Comparison of ENCODE assay signal across 9 cellular contexts in genomic region chr9:137242329-137243204, GRCh38. TPM values are rescaled to one million over a fixed set of nuclear protein-coding genes. Genes with fewer than 3 reads are reported as not detected.
DNase-seq lines count a peak whose midpoint lies in the region; ATAC-seq, FAIRE-seq and TF ChIP-seq lines count a peak whose summit lies in the region.
"Had no signal": no experiment of that assay in that cellular context is flagged by ENCODE, and none has a peak within 500 bp of the region (broad histone marks: within the 10 kb centered on the region; RNA-seq: fewer than 3 reads in every experiment).

No MANE protein-coding gene starts in this region.

- DNase-seq in SK-N-SH: no peak
- DNase-seq in activated naive CD8-positive, alpha-beta T cell treated with anti-CD3 and anti-CD28 coated beads, Interleukin-2, amount 10 ng/mL, durations not matched to agents 7 days and 5 days: no peak
- no peak for DNase-seq in kidney
- DNase-seq in superior temporal gyrus (ENCODE audit: extremely low spot score): peak; percentile 10
- DNase-seq in NCI-H446 treated with DMSO at 0.1 percent for 48 hours (lab: John Stamatoyannopoulos, UW): no peak
- no peak for DNase-seq in sciatic nerve (ENCODE audit: low spot score)

- no peaks in the 10 kb centered on the region for H3K9me3 Mint-ChIP-seq in activated naive CD8-positive, alpha-beta T cell treated with anti-CD3 and anti-CD28 coated beads, Interleukin-2, amount 10 ng/mL, durations not matched to agents 7 days and 5 days

- H3K36me3 Mint-ChIP-seq in activated naive CD8-positive, alpha-beta T cell treated with anti-CD3 and anti-CD28 coated beads, Interleukin-2, amount 10 ng/mL, durations not matched to agents 7 days and 5 days: peaks cover 20% of the 10 kb centered on the region

- TF ChIP-seq EP300 in SK-N-SH (IDR thresholded peaks at IDR 0.05; ENCODE audit: borderline replicate concordance in 1 of 2, low read depth in 1 of 2, low read length in 1 of 2): no peak

- H3K4me1 ChIP-seq in SK-N-SH (ENCODE audit: control insufficient read depth in 1 of 2, insufficient read depth in 2 of 2, low read depth in 1 of 2, low read length in 1 of 2): peaks cover 17 to 28% of the 10 kb centered on the region in 2 experiments; a peak in 2 of 4 replicates
- peaks cover 11 to 16% of the 10 kb centered on the region in 2 donors for H3K4me1 ChIP-seq in kidney (ENCODE audit: control insufficient read depth in 1 of 2, insufficient read depth in 1 of 2, low read depth in 1 of 2, low read length in 2 of 2)

- H3K4me2 ChIP-seq in SK-N-SH: peak overlapping the region; percentile 98

- H3K9ac ChIP-seq in SK-N-SH (peak overlapping the region; percentile 88), kidney (ENCODE audit: low read length in 2 of 2) (peak overlapping the region; percentile 71 to 77)

- peaks cover 29% of the 10 kb centered on the region for H4K20me1 ChIP-seq in SK-N-SH (ENCODE audit: insufficient read depth)

- H3K4me3 Mint-ChIP-seq in activated naive CD8-positive, alpha-beta T cell treated with anti-CD3 and anti-CD28 coated beads, Interleukin-2, amount 10 ng/mL, durations not matched to agents 7 days and 5 days: peak overlapping the region; percentile 86

- no peaks in the 10 kb centered on the region for H3K27me3 Mint-ChIP-seq in activated naive CD8-positive, alpha-beta T cell treated with anti-CD3 and anti-CD28 coated beads, Interleukin-2, amount 10 ng/mL, durations not matched to agents 7 days and 5 days

- H3K9me3 ChIP-seq in SK-N-SH: no peaks in the 10 kb centered on the region
- no peaks in the 10 kb centered on the region for H3K9me3 ChIP-seq in kidney (ENCODE audit: control insufficient read depth in 1 of 2, low read length in 2 of 2)

- peaks cover 50% of the 10 kb centered on the region for H3K79me2 ChIP-seq in SK-N-SH (ENCODE audit: insufficient read depth)

- no peak for FAIRE-seq in kidney (lab: Jason Lieb, UNC)
- FAIRE-seq: A204.1 had no signal

- H3K27ac ChIP-seq in SK-N-SH (ENCODE audit: low read depth in 2 of 2, low read length in 1 of 2) (peak overlapping the region in 1 of 2 experiments; percentile 59; a peak in 1 of 4 replicates), kidney (ENCODE audit: low read depth in 2 of 2, low read length in 2 of 2) (peak overlapping the region; percentile 78 to 83)

- H3K4me1 Mint-ChIP-seq in activated naive CD8-positive, alpha-beta T cell treated with anti-CD3 and anti-CD28 coated beads, Interleukin-2, amount 10 ng/mL, durations not matched to agents 7 days and 5 days: peaks cover 24% of the 10 kb centered on the region

- H2AFZ ChIP-seq in SK-N-SH (ENCODE audit: low read depth): no peak overlapping the region

- no peak for TF ChIP-seq RAD21 in SK-N-SH (IDR thresholded peaks at IDR 0.05; ENCODE audit: low read length)

- TF ChIP-seq CTCF in SK-N-SH (IDR thresholded peaks at IDR 0.05) (no peak), kidney (IDR thresholded peaks at IDR 0.05; ENCODE audit: borderline replicate concordance, extremely low read depth, insufficient read depth) (no peak)

- peaks cover 13 to 20% of the 10 kb centered on the region in 2 experiments for H3K36me3 ChIP-seq in SK-N-SH (replicated peaks in 1 of 2; ENCODE audit: control insufficient read depth in 1 of 2, insufficient read depth in 2 of 2, low read length in 1 of 2)
- peaks cover 6 to 13% of the 10 kb centered on the region in 2 donors for H3K36me3 ChIP-seq in kidney (ENCODE audit: control insufficient read depth in 1 of 2, insufficient read depth in 2 of 2, low read length in 2 of 2)

- intact Hi-C loops in kidney (cut with DNase I): no loop called here
- intact Hi-C loops in sciatic nerve (cut with DNase I): no loop called here

- 73% methylated on average over 15 of the region's 35 CpGs for WGBS in SK-N-SH (ENCODE audit: low lambda C conversion rate)

- H3K27me3 ChIP-seq in SK-N-SH (ENCODE audit: insufficient read depth): no peaks in the 10 kb centered on the region

- ATAC-seq in SK-N-SH treated with all-trans-retinoic acid at 6 μM for 48 hours (no peak), HG03039 (IDR thresholded peaks at IDR 0.05; ENCODE audit: unreplicated experiment) (no peak), sciatic nerve (no peak)
- ATAC-seq in activated naive CD8-positive, alpha-beta T cell treated with anti-CD3 and anti-CD28 coated beads, Interleukin-2, amount 10 ng/mL, durations not matched to agents 7 days and 5 days (ENCODE audit: low read depth): no peak

- peaks cover 16% of the 10 kb centered on the region for H3F3A ChIP-seq in SK-N-SH (replicated peaks; ENCODE audit: insufficient read depth)

- H3K9me2 ChIP-seq in SK-N-SH: no peaks in the 10 kb centered on the region

- POLR2A ChIA-PET in SK-N-SH (lab: Yijun Ruan, JAX): interaction anchor here (0.8 to 6.4 kb wide), 3 partner anchors 13 to 44 kb away, joined by 3 to 83 read pairs (median 3); partner anchors contain the start of gene NELFB
- POLR2A ChIA-PET in activated naive CD8-positive, alpha-beta T cell treated with anti-CD3 and anti-CD28 coated beads, Interleukin-2, amount 10 ng/mL, durations not matched to agents 7 days and 5 days (lab: Charles Lee): interaction anchor here (0.7 to 6.7 kb wide), 9 partner anchors 10 to 172 kb away, joined by 3 to 171 read pairs (median 4); partner anchors contain the start of genes NELFB, RNF208, SAPCD2 and STPG3

- H3K4me3 ChIP-seq in SK-N-SH (ENCODE audit: low read depth in 2 of 2, low read length in 1 of 2) (peak overlapping the region; percentile 84 to 87), kidney (ENCODE audit: low read length in 2 of 2) (peak overlapping the region; percentile 70 to 76)

- H3K27ac Mint-ChIP-seq in activated naive CD8-positive, alpha-beta T cell treated with anti-CD3 and anti-CD28 coated beads, Interleukin-2, amount 10 ng/mL, durations not matched to agents 7 days and 5 days: peak overlapping the region; percentile 80

- CTCF ChIA-PET in SK-N-SH (lab: Yijun Ruan, JAX): interaction anchor here (1.1 to 2.0 kb wide), 4 partner anchors 12 to 213 kb away, joined by 3 to 10 read pairs (median 3); partner anchors contain the start of genes ANAPC2, NELFB and SSNA1

TF ChIP-seq in SK-N-SH, 30 proteins besides CTCF, POLR2A, EP300 and RAD21:
- TF ChIP-seq POLR2AphosphoS5 (IDR thresholded peaks at IDR 0.05; ENCODE audit: low read depth, low read length) (0 out of 2 replicates have a peak, but pooled peaks have one; percentile 6), FOSL2 (IDR thresholded peaks at IDR 0.05; ENCODE audit: borderline replicate concordance, low read depth) (no peak)

TF ChIP-seq in SK-N-SH treated with all-trans-retinoic acid at 6 μM for 48 hours, 23 proteins besides CTCF, POLR2A, EP300 and RAD21 (continues in another document):
- TF ChIP-seq ZNF565 (CRISPR knock-in tag; conservative IDR thresholded peaks at IDR 0.05; ENCODE audit: low read depth) (no peak), ESRRG (CRISPR knock-in tag; IDR thresholded peaks at IDR 0.05) (no peak)

RNA-seq across cellular contexts. Expression of gene TUBB4B, which starts 1.5 kb away (rescaled TPM):
- 415 and 508 TPM in 2 replicates for polyA plus RNA-seq in SK-N-SH (2012; rRNA removed)
- polyA plus RNA-seq in SK-N-SH (2012; cell fraction: cytosol; rRNA removed): 249 and 391 TPM in 2 replicates
- 385 and 387 TPM in 2 replicates for polyA plus RNA-seq in SK-N-SH (2012; cell fraction: nucleus; rRNA removed)
- 100 to 1,000 TPM; 241 to 249 TPM for total RNA-seq in activated naive CD8-positive, alpha-beta T cell treated with anti-CD3 and anti-CD28 coated beads, Interleukin-2, amount 10 ng/mL, durations not matched to agents 7 days and 5 days
- total RNA-seq in kidney: 258 TPM
- polyA plus RNA-seq in kidney (ENCODE audit: insufficient read depth, low read depth, low replicate concordance): 394 TPM
- total RNA-seq in sciatic nerve: 108 TPM

RNA-seq across cellular contexts. Expression of gene STPG3, which starts 8.5 kb away (rescaled TPM):
- not detected in 2 replicates for polyA plus RNA-seq in SK-N-SH (2012; rRNA removed)
- polyA plus RNA-seq in SK-N-SH (2012; cell fraction: cytosol; rRNA removed): not detected in 2 replicates
- polyA plus RNA-seq in SK-N-SH (2012; cell fraction: nucleus; rRNA removed): not detected in 2 replicates
- not detected for total RNA-seq in activated naive CD8-positive, alpha-beta T cell treated with anti-CD3 and anti-CD28 coated beads, Interleukin-2, amount 10 ng/mL, durations not matched to agents 7 days and 5 days
- 0.38 TPM for total RNA-seq in kidney
- not detected for polyA plus RNA-seq in kidney (ENCODE audit: insufficient read depth, low read depth, low replicate concordance)
- total RNA-seq in sciatic nerve: not detected

RNA-seq across cellular contexts. Expression of gene SLC34A3, which starts 11.9 kb away (rescaled TPM):
- 0.06 TPM in 1 of 2 replicates, not detected in the other for polyA plus RNA-seq in SK-N-SH (2012; rRNA removed)
- polyA plus RNA-seq in SK-N-SH (2012; cell fraction: cytosol; rRNA removed): 0.01 TPM in 2 replicates
- polyA plus RNA-seq in SK-N-SH (2012; cell fraction: nucleus; rRNA removed): 0.07 and 0.18 TPM in 2 replicates
- not detected for total RNA-seq in activated naive CD8-positive, alpha-beta T cell treated with anti-CD3 and anti-CD28 coated beads, Interleukin-2, amount 10 ng/mL, durations not matched to agents 7 days and 5 days
- total RNA-seq in kidney: 0.13 TPM
- 36.0 TPM for polyA plus RNA-seq in kidney (ENCODE audit: insufficient read depth, low read depth, low replicate concordance)
- not detected for total RNA-seq in sciatic nerve

RNA-seq across cellular contexts. Expression of gene NELFB, which starts 12.6 kb away (rescaled TPM):
- polyA plus RNA-seq in SK-N-SH (2012; rRNA removed): 52.6 and 62.7 TPM in 2 replicates
- polyA plus RNA-seq in SK-N-SH (2012; cell fraction: cytosol; rRNA removed): 25.6 and 50.6 TPM in 2 replicates
- polyA plus RNA-seq in SK-N-SH (2012; cell fraction: nucleus; rRNA removed): 57.4 and 62.4 TPM in 2 replicates
- total RNA-seq in activated naive CD8-positive, alpha-beta T cell treated with anti-CD3 and anti-CD28 coated beads, Interleukin-2, amount 10 ng/mL, durations not matched to agents 7 days and 5 days: 10 to 100 TPM; 58.7 to 63.1 TPM
- total RNA-seq in kidney: 57.3 TPM
- 43.8 TPM for polyA plus RNA-seq in kidney (ENCODE audit: insufficient read depth, low read depth, low replicate concordance)
- total RNA-seq in sciatic nerve: 38.9 TPM

RNA-seq across cellular contexts. Expression of gene RNF224, which starts 15.3 kb away (rescaled TPM):
- 0.03 and 0.08 TPM in 2 replicates for polyA plus RNA-seq in SK-N-SH (2012; rRNA removed)
- polyA plus RNA-seq in SK-N-SH (2012; cell fraction: cytosol; rRNA removed): 0.01 TPM in 1 of 2 replicates, not detected in the other
- polyA plus RNA-seq in SK-N-SH (2012; cell fraction: nucleus; rRNA removed): 0.15 and 0.27 TPM in 2 replicates
- total RNA-seq in activated naive CD8-positive, alpha-beta T cell treated with anti-CD3 and anti-CD28 coated beads, Interleukin-2, amount 10 ng/mL, durations not matched to agents 7 days and 5 days: not detected
- total RNA-seq in kidney: 0.85 TPM
- polyA plus RNA-seq in kidney (ENCODE audit: insufficient read depth, low read depth, low replicate concordance): 0.80 TPM
- total RNA-seq in sciatic nerve: not detected
